9 cellular contexts compared by ENCODE assay signal in the genomic region with DNA sequence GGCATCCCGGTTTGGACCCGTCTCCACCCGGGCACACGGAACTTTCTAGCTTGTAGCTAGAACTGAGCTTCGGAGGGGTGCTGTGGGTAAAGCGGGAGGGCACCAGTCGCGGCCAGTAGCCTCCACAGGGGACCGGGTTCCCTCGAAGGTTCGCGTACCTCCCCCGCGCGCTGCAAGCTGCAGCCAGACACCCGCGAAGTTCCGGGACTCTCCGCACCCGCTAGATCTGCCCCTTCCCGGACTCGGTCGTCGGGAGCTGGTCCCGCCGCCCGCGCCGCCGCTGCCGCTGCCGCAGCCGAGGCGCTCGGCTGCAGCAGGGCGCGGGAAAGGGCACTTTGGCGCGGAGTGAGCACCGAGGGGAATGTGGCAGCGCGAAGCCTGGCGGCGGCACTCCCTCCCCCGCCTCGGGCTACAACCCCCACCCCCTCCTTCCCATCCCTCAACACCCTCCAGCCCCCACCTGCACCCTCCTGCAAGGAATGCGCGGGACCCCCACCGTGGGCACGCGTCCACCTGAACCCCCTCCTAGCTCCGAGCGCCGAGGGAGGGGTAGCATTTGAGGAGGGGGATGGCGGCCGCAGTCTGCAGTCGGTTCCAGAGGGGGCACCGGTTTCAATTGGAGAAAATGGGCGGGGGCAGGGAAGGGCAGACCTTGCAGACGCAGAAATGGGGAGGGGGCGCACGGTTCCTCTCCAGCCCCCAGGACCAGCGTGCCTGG. TPM values are rescaled to one million over a fixed set of nuclear protein-coding genes. Genes with fewer than 3 reads are reported as not detected.
DNase-seq lines count a peak whose midpoint lies in the region; ATAC-seq, FAIRE-seq and TF ChIP-seq lines count a peak whose summit lies in the region.
"Had no signal": no experiment of that assay in that cellular context is flagged by ENCODE, and none has a peak within 500 bp of the region (broad histone marks: within the 10 kb centered on the region; RNA-seq: fewer than 3 reads in every experiment).

No MANE protein-coding gene starts in this region.

- H3K4me3 Mint-ChIP-seq in stimulated activated naive CD8-positive, alpha-beta T cell treated with anti-CD3 and anti-CD28 coated beads, Interleukin-15, amount 100 ng/mL, for 72 hours, result peak overlapping the region; percentile 71 to 80
- peak overlapping the region; percentile 74 for H3K4me3 Mint-ChIP-seq in memory B cell

- H3K4me3 ChIP-seq in bronchial epithelial cell (ENCODE audit: low read depth, low read length), result peak overlapping the region; percentile 15

- peaks cover 90% of the 10 kb centered on the region for H3K27me3 Mint-ChIP-seq in stimulated activated naive CD8-positive, alpha-beta T cell treated with anti-CD3 and anti-CD28 coated beads, Interleukin-15, amount 100 ng/mL, for 72 hours
- peaks cover 31% of the 10 kb centered on the region for H3K27me3 Mint-ChIP-seq in memory B cell

- H3K4me1 Mint-ChIP-seq in stimulated activated naive CD8-positive, alpha-beta T cell treated with anti-CD3 and anti-CD28 coated beads, Interleukin-15, amount 100 ng/mL, for 72 hours, result peaks cover 19% of the 10 kb centered on the region
- H3K4me1 Mint-ChIP-seq in memory B cell, result peaks cover 5% of the 10 kb centered on the region

- no peak for TF ChIP-seq POLR2A in GM12891 (IDR thresholded peaks at IDR 0.05; ENCODE audit: low read depth, low read length)

- CTCF ChIA-PET in HEK293T (lab: Yijun Ruan, JAX), result interaction anchor here (0.7 to 1.9 kb wide), 5 partner anchors 13 to 530 kb away, joined by 3 to 8 read pairs (median 3); no protein-coding TSS in a partner anchor

- FAIRE-seq in bronchial epithelial cell (lab: Jason Lieb, UNC), result no peak
- FAIRE-seq in GM12891 (lab: Jason Lieb, UNC), result no peak
- FAIRE-seq: TTC549 had no signal

- DNase-seq in stimulated activated naive CD8-positive, alpha-beta T cell treated with anti-CD3 and anti-CD28 coated beads, Interleukin-15, amount 100 ng/mL, for 72 hours, result peak in 1 of 2 donors; percentile 3
- DNase-seq in stimulated activated naive CD8-positive, alpha-beta T cell treated with anti-CD3 and anti-CD28 coated beads, Interleukin-15, Interleukin-2, amounts not matched to agents 100 U/mL and 50 U/mL, for 24 hours, result no peak
- DNase-seq in bronchial epithelial cell (ENCODE audit: low read depth) (no peak), memory B cell (ENCODE audit: low spot score in 2 of 2) (no peak), GM12891 (ENCODE audit: insufficient read length, low spot score) (no peak), HEK293T (ENCODE audit: extremely low spot score) (no peak)

- no peak for TF ChIP-seq CTCF in bronchial epithelial cell (IDR thresholded peaks at IDR 0.05; ENCODE audit: insufficient read depth, low read length, severe bottlenecking)

- no peaks in the 10 kb centered on the region for H3K36me3 ChIP-seq in bronchial epithelial cell (ENCODE audit: control insufficient read depth, insufficient read depth, low read length)

- ATAC-seq in stimulated activated naive CD8-positive, alpha-beta T cell treated with anti-CD3 and anti-CD28 coated beads, Interleukin-15, amount 100 ng/mL, for 72 hours, result no peak
- ATAC-seq in stimulated activated naive CD8-positive, alpha-beta T cell treated with anti-CD3 and anti-CD28 coated beads, Interleukin-15, Interleukin-2, amounts not matched to agents 100 U/mL and 50 U/mL, for 24 hours, result no peak
- ATAC-seq in memory B cell (ENCODE audit: low read depth) (no peak), GM21447 (IDR thresholded peaks at IDR 0.05; ENCODE audit: unreplicated experiment) (no peak), GM19455 (IDR thresholded peaks at IDR 0.05; ENCODE audit: unreplicated experiment) (no peak)

- no peaks in the 10 kb centered on the region for H3K36me3 Mint-ChIP-seq in memory B cell

- POLR2A ChIA-PET in HEK293T (lab: Yijun Ruan, JAX), result no interaction called here

- no peak overlapping the region for H3K27ac Mint-ChIP-seq in stimulated activated naive CD8-positive, alpha-beta T cell treated with anti-CD3 and anti-CD28 coated beads, Interleukin-15, amount 100 ng/mL, for 72 hours
- H3K27ac Mint-ChIP-seq in memory B cell, result no peak overlapping the region

- H3K9me3 Mint-ChIP-seq in stimulated activated naive CD8-positive, alpha-beta T cell treated with anti-CD3 and anti-CD28 coated beads, Interleukin-15, amount 100 ng/mL, for 72 hours, result no peaks in the 10 kb centered on the region
- H3K9me3 Mint-ChIP-seq in memory B cell, result no peaks in the 10 kb centered on the region

- peaks cover 34% of the 10 kb centered on the region for H3K27me3 ChIP-seq in bronchial epithelial cell (ENCODE audit: control insufficient read depth, insufficient read depth, low read length)

TF ChIP-seq in GM12891, 5 proteins besides CTCF, POLR2A, EP300 and RAD21:
- TF ChIP-seq POLR2AphosphoS5 (IDR thresholded peaks at IDR 0.05; ENCODE audit: low read depth, low read length), result no peak
- TF ChIP-seq SPI1 (IDR thresholded peaks at IDR 0.05; ENCODE audit: low read depth, low read length), result no peak
- no peak for TF ChIP-seq PAX5 (IDR thresholded peaks at IDR 0.05; ENCODE audit: insufficient read depth, low read length, severe bottlenecking)
- TF ChIP-seq TAF1 (IDR thresholded peaks at IDR 0.05; ENCODE audit: low read depth, low read length), result no peak

TF ChIP-seq in HEK293T, 16 proteins besides CTCF, POLR2A, EP300 and RAD21:
- TF ChIP-seq TARDBP (IDR thresholded peaks at IDR 0.05) (no peak), FOXA1 (IDR thresholded peaks at IDR 0.05) (no peak), FOXM1 (IDR thresholded peaks at IDR 0.05; ENCODE audit: borderline replicate concordance) (no peak), ZNF384 (IDR thresholded peaks at IDR 0.05) (no peak), ELF4 (IDR thresholded peaks at IDR 0.05) (no peak), FOXK2 (IDR thresholded peaks at IDR 0.05) (no peak), BHLHE40 (IDR thresholded peaks at IDR 0.05; ENCODE audit: borderline replicate concordance) (no peak), L3MBTL2 (conservative IDR thresholded peaks at IDR 0.05) (no peak), HDGF (IDR thresholded peaks at IDR 0.05; ENCODE audit: borderline replicate concordance) (no peak), SP1 (IDR thresholded peaks at IDR 0.05) (no peak), ARNT (IDR thresholded peaks at IDR 0.05) (no peak)

RNA-seq across cellular contexts. Expression of a gene that starts 1.1 kb away (rescaled TPM):
- total RNA-seq in bronchial epithelial cell, result not detected in 2 replicates
- not detected for polyA plus RNA-seq in GM12891 (2012; ENCODE audit: low read depth, missing spikeins)

RNA-seq across cellular contexts. Expression of a gene that starts 12.8 kb away (rescaled TPM):
- total RNA-seq in bronchial epithelial cell, result not detected in 2 replicates
- polyA plus RNA-seq in GM12891 (2012; ENCODE audit: low read depth, missing spikeins), result not detected
